Comparison of ENCODE assay signal across 9 cellular contexts in genomic region chr10:114714281-114714741, GRCh38. TPM values are rescaled to one million over a fixed set of nuclear protein-coding genes. Genes with fewer than 3 reads are reported as not detected.
DNase-seq lines count a peak whose midpoint lies in the region; FAIRE-seq and TF ChIP-seq lines count a peak whose summit lies in the region.
"Had no signal": no experiment of that assay in that cellular context is flagged by ENCODE, and none has a peak within 500 bp of the region (broad histone marks: within the 10 kb centered on the region; RNA-seq: fewer than 3 reads in every experiment).

No MANE protein-coding gene starts in this region.

- H3K27me3 ChIP-seq in neural progenitor cell: no peaks in the 10 kb centered on the region

- no peak overlapping the region for H3K4me3 ChIP-seq in fibroblast of the aortic adventitia (ENCODE audit: low read depth, low read length)
- no peak overlapping the region for H3K4me3 ChIP-seq in retinal pigment epithelial cell (ENCODE audit: low read length)
- no peak overlapping the region for H3K4me3 ChIP-seq in neural progenitor cell

- H3K4me1 ChIP-seq in neural progenitor cell: peaks cover 16% of the 10 kb centered on the region

- TF ChIP-seq CTCF in fibroblast of the aortic adventitia (IDR thresholded peaks at IDR 0.05; ENCODE audit: insufficient read depth, low read length): no peak
- no peak for TF ChIP-seq CTCF in retinal pigment epithelial cell (conservative IDR thresholded peaks at IDR 0.05; ENCODE audit: low read depth, low read length)
- no peak for TF ChIP-seq CTCF in neural progenitor cell (IDR thresholded peaks at IDR 0.05)

- H3K9ac ChIP-seq in neural progenitor cell: no peak overlapping the region

- no peaks in the 10 kb centered on the region for H3K79me2 ChIP-seq in neural progenitor cell (ENCODE audit: low read depth)

- H3F3A ChIP-seq in neural progenitor cell (ENCODE audit: low read depth): no peaks in the 10 kb centered on the region

- H3K4me1 Mint-ChIP-seq in activated T-helper 2 cell treated with anti-CD3 and anti-CD28 coated beads, Interferon-gamma antibody, Interleukin-2, Interleukin-4, amounts not matched to agents 10 μg/mL and 5 μg/mL and 100 μg/mL, durations not matched to agents 14 hours and 24 hours and 36 hours (ENCODE audit: low read depth): no peaks in the 10 kb centered on the region
- peaks cover 24% of the 10 kb centered on the region for H3K4me1 Mint-ChIP-seq in neural progenitor cell

- no peaks in the 10 kb centered on the region for H3K36me3 ChIP-seq in neural progenitor cell

- H2AFZ ChIP-seq in neural progenitor cell (replicated peaks): no peak overlapping the region

- no peak overlapping the region for H3K4me2 ChIP-seq in neural progenitor cell

- H3K27ac Mint-ChIP-seq in activated T-helper 2 cell treated with anti-CD3 and anti-CD28 coated beads, Interferon-gamma antibody, Interleukin-2, Interleukin-4, amounts not matched to agents 10 μg/mL and 5 μg/mL and 100 μg/mL, durations not matched to agents 14 hours and 24 hours and 36 hours: no peak overlapping the region
- H3K27ac Mint-ChIP-seq in neural progenitor cell: no peak overlapping the region

- no peaks in the 10 kb centered on the region for H4K20me1 ChIP-seq in neural progenitor cell (ENCODE audit: low read depth)

- H3K9me3 Mint-ChIP-seq in activated T-helper 2 cell treated with anti-CD3 and anti-CD28 coated beads, Interferon-gamma antibody, Interleukin-2, Interleukin-4, amounts not matched to agents 10 μg/mL and 5 μg/mL and 100 μg/mL, durations not matched to agents 14 hours and 24 hours and 36 hours: no peaks in the 10 kb centered on the region
- H3K9me3 Mint-ChIP-seq in neural progenitor cell: no peaks in the 10 kb centered on the region

- no peak overlapping the region for H3K4me3 Mint-ChIP-seq in activated T-helper 2 cell treated with anti-CD3 and anti-CD28 coated beads, Interferon-gamma antibody, Interleukin-2, Interleukin-4, amounts not matched to agents 10 μg/mL and 5 μg/mL and 100 μg/mL, durations not matched to agents 14 hours and 24 hours and 36 hours (ENCODE audit: low read depth)
- H3K4me3 Mint-ChIP-seq in neural progenitor cell: no peak overlapping the region

- peak; percentile 45 for FAIRE-seq in RCC 7860 (lab: Jason Lieb, UNC)

- H3K9me3 ChIP-seq in neural progenitor cell (ENCODE audit: low read depth): no peaks in the 10 kb centered on the region

- peak; percentile 80 for DNase-seq in HCEC 1CT
- peak; percentile 63 for DNase-seq in RCC 7860 (ENCODE audit: low spot score)
- DNase-seq in fibroblast of the aortic adventitia (ENCODE audit: low read depth): peak; percentile 80
- DNase-seq in retinal pigment epithelial cell (ENCODE audit: low read depth): peak; percentile 84
- DNase-seq in activated T-helper 2 cell treated with anti-CD3 and anti-CD28 coated beads, Interferon-gamma antibody, Interleukin-2, Interleukin-4, amounts not matched to agents 10 μg/mL and 5 μg/mL and 100 μg/mL, durations not matched to agents 14 hours and 24 hours and 36 hours (ENCODE audit: low spot score): no peak
- DNase-seq in neural progenitor cell (ENCODE audit: low spot score): no peak
- no peak for DNase-seq in DMS114 treated with DMSO at 0.1 percent for 48 hours (lab: John Stamatoyannopoulos, UW; ENCODE audit: unreplicated experiment)
- DNase-seq in epidermal melanocyte (ENCODE audit: insufficient read length, low spot score): no peak
- DNase-seq: effector CD8-positive, alpha-beta T cell had no signal

- intact Hi-C loops in activated T-helper 2 cell treated with anti-CD3 and anti-CD28 coated beads, Interferon-gamma antibody, Interleukin-2, Interleukin-4, amounts not matched to agents 10 μg/mL and 5 μg/mL and 100 μg/mL, durations not matched to agents 14 hours and 24 hours and 36 hours (cut with micrococcal nuclease): no loop called here

- H3K36me3 Mint-ChIP-seq in activated T-helper 2 cell treated with anti-CD3 and anti-CD28 coated beads, Interferon-gamma antibody, Interleukin-2, Interleukin-4, amounts not matched to agents 10 μg/mL and 5 μg/mL and 100 μg/mL, durations not matched to agents 14 hours and 24 hours and 36 hours (ENCODE audit: low read depth): no peaks in the 10 kb centered on the region
- H3K36me3 Mint-ChIP-seq in neural progenitor cell: no peaks in the 10 kb centered on the region

- H3K27me3 Mint-ChIP-seq in activated T-helper 2 cell treated with anti-CD3 and anti-CD28 coated beads, Interferon-gamma antibody, Interleukin-2, Interleukin-4, amounts not matched to agents 10 μg/mL and 5 μg/mL and 100 μg/mL, durations not matched to agents 14 hours and 24 hours and 36 hours (ENCODE audit: low read depth): peaks cover 41% of the 10 kb centered on the region
- peaks cover 3% of the 10 kb centered on the region for H3K27me3 Mint-ChIP-seq in neural progenitor cell (ENCODE audit: insufficient read depth, low read depth)

- no peak overlapping the region for H3K27ac ChIP-seq in neural progenitor cell

RNA-seq across cellular contexts. Expression of gene ABLIM1, which starts 56.2 kb away (rescaled TPM):
- total RNA-seq in fibroblast of the aortic adventitia (ENCODE audit: low replicate concordance): 14.4 and 36.1 TPM in 2 replicates
- 37.9 and 39.8 TPM in 2 replicates for total RNA-seq in activated T-helper 2 cell treated with anti-CD3 and anti-CD28 coated beads, Interferon-gamma antibody, Interleukin-2, Interleukin-4, amounts not matched to agents 10 μg/mL and 5 μg/mL and 100 μg/mL, durations not matched to agents 14 hours and 24 hours and 36 hours
- total RNA-seq in neural progenitor cell (ENCODE audit: low replicate concordance): 39.8 and 49.0 TPM in 2 replicates

Comparison
In these comparisons a context has a peak if more than half of its experiments do, and no peak if none do; other contexts are left out.
1. DNase-seq: peak in HCEC 1CT (single experiment), RCC 7860 (single experiment), fibroblast of the aortic adventitia (single experiment) and retinal pigment epithelial cell (single experiment); none in activated T-helper 2 cell treated with anti-CD3 and anti-CD28 coated beads, Interferon-gamma antibody, Interleukin-2, Interleukin-4, amounts not matched to agents 10 μg/mL and 5 μg/mL and 100 μg/mL, durations not matched to agents 14 hours and 24 hours and 36 hours (single experiment), neural progenitor cell (single experiment), DMS114 treated with DMSO at 0.1 percent for 48 hours (single experiment) and epidermal melanocyte (single experiment).